Comparison of ENCODE assay signal across 8 cellular contexts in the genomic region with DNA sequence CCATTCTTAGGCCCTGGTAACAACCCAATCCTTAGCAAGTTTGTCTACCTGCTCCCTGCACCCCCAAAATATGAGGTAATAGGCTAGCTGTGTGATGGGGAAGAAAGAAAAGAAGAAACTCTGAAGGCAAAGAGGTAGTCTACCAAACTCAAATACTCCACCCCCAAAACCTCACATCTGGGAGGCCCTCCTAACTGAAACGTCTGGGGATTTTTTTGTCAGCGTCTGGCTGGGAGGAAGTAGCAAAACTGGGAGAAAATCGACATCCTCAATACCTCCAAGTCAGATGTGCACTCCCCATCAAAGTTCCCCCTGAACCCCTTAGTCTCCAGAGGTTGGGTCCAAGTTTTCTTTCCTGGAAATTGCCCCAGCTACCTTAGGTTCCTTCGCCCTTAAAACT. TPM values are rescaled to one million over a fixed set of nuclear protein-coding genes. Genes with fewer than 3 reads are reported as not detected.
DNase-seq lines count a peak whose midpoint lies in the region; ATAC-seq and TF ChIP-seq lines count a peak whose summit lies in the region.

No MANE protein-coding gene starts in this region.

- no peaks in the 10 kb centered on the region for H3K36me3 ChIP-seq in HUES64 (ENCODE audit: insufficient read depth, low read length)
- no peaks in the 10 kb centered on the region for H3K36me3 ChIP-seq in mucosa of stomach (ENCODE audit: control insufficient read depth, insufficient read depth, low read length)

- H3K9ac ChIP-seq in HUES64 (ENCODE audit: low read depth, low read length) = peak overlapping the region; percentile 86; the same call in 1 of the 2 replicates
- peak overlapping the region; percentile 93 for H3K9ac ChIP-seq in mucosa of stomach (ENCODE audit: low read length)

- no peaks in the 10 kb centered on the region for H3K36me3 Mint-ChIP-seq in brain

- DNase-seq in AG04449 (ENCODE audit: low read depth, low spot score) (no peak), NCI-H1092 (lab: John Stamatoyannopoulos, UW) (no peak), DMS153 treated with DMSO at 0.1 percent for 48 hours (lab: John Stamatoyannopoulos, UW; ENCODE audit: unreplicated experiment) (no peak), omental fat pad (ENCODE audit: low spot score) (no peak)

- CTCF ChIA-PET in AG04449 (lab: Yijun Ruan, JAX) = interaction anchor here (1.5 kb wide), 1 partner anchor 103 kb away, joined by 3 read pairs; no protein-coding TSS in a partner anchor

- peak overlapping the region; percentile 82 to 95 (median 83) for H3K27ac Mint-ChIP-seq in brain

- no peaks in the 10 kb centered on the region for H3K27me3 ChIP-seq in HUES64 (ENCODE audit: insufficient read depth, low read length)
- H3K27me3 ChIP-seq in mucosa of stomach (ENCODE audit: control insufficient read depth, insufficient read depth, low read length) = no peaks in the 10 kb centered on the region

- H3K9me3 Mint-ChIP-seq in brain = peaks cover 0 to 8% (median 0%) of the 10 kb centered on the region in 5 experiments

- peak overlapping the region; percentile 87 to 97 (median 91) for H3K4me3 Mint-ChIP-seq in brain

- H3K27ac ChIP-seq in HUES64 (ENCODE audit: low read depth, low read length) = no peak overlapping the region

- H3K9me3 ChIP-seq in HUES64 (ENCODE audit: insufficient read depth, low read depth, low read length) (no peaks in the 10 kb centered on the region), mucosa of stomach (ENCODE audit: control insufficient read depth, low read length) (no peaks in the 10 kb centered on the region)

- H3K4me1 ChIP-seq in HUES64 (ENCODE audit: insufficient read depth, low read length) (no peaks in the 10 kb centered on the region), mucosa of stomach (ENCODE audit: control insufficient read depth, insufficient read depth, low read length) (no peaks in the 10 kb centered on the region)

- peaks cover 41% of the 10 kb centered on the region for H3K4me1 Mint-ChIP-seq in brain

- TF ChIP-seq CTCF in AG04449 (IDR thresholded peaks at IDR 0.05; ENCODE audit: insufficient read depth, low read length, missing control alignments) = no peak
- TF ChIP-seq CTCF in brain (conservative IDR thresholded peaks at IDR 0.05) = no peak
- no peak for TF ChIP-seq CTCF in omental fat pad (IDR thresholded peaks at IDR 0.05)

- 31% methylated on average over 3 of the region's 4 CpGs for WGBS in HUES64

- H3K4me3 ChIP-seq in AG04449 (ENCODE audit: low read depth, low read length) (peak overlapping the region; percentile 69), HUES64 (ENCODE audit: low read length) (peak overlapping the region; percentile 90), mucosa of stomach (ENCODE audit: low read length) (peak overlapping the region; percentile 41)

- H3K27me3 Mint-ChIP-seq in brain = peaks cover 15% of the 10 kb centered on the region

- POLR2A ChIA-PET in AG04449 (lab: Yijun Ruan, JAX) = interaction anchor here (1.1 kb wide), 1 partner anchor 676 kb away, joined by 3 read pairs; a partner anchor contains a TSS

- ATAC-seq in omental fat pad (ENCODE audit: low FRiP score) (no peak), GM21423 (IDR thresholded peaks at IDR 0.05; ENCODE audit: unreplicated experiment) (no peak)

RNA-seq across cellular contexts. Expression of a gene that starts 1.0 kb away (rescaled TPM):
- polyA plus RNA-seq in HUES64 (2013, experiment 1 of 2) = 27.3 TPM
- 33.7 TPM for polyA plus RNA-seq in HUES64 (2013, experiment 2 of 2)
- polyA plus RNA-seq in brain (ENCODE audit: insufficient read depth, low read depth, low replicate concordance) = 141 TPM
- 100 to 1,000 TPM; 111 to 123 (median 117) TPM for total RNA-seq in omental fat pad
